8 cellular contexts compared by ENCODE assay signal in the genomic region with DNA sequence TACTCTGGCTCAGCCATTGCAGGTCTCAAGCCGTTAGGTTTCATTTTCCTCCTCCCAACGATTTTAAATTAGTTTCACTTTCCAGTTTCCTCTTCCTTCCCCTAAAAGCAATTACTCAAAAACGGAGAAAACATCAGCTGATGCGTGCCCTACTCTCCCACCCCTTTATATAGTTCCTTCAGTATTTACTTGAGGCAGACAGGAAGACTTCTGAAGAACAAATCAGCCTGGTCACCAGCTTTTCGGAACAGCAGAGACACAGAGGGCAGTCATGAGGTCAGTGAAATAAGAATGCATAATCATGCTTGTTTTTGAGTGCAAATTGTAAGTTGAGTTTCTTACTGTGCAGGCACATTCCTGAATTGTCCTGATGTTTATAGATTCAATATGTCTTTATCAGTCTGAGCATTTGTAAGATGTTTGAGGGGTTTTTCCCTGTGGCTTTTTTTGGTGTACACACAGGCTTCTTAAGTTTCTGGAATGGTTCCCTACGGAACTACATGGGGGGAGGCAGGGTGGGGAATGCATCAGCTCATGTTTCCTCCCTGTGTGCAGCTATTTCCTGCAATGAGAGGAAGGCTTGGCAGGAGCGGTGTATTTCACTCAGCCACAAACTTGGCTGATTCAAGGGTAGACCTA. TPM values are rescaled to one million over a fixed set of nuclear protein-coding genes. Genes with fewer than 3 reads are reported as not detected.
DNase-seq lines count a peak whose midpoint lies in the region; ATAC-seq, FAIRE-seq and TF ChIP-seq lines count a peak whose summit lies in the region.

A gene with protein sequence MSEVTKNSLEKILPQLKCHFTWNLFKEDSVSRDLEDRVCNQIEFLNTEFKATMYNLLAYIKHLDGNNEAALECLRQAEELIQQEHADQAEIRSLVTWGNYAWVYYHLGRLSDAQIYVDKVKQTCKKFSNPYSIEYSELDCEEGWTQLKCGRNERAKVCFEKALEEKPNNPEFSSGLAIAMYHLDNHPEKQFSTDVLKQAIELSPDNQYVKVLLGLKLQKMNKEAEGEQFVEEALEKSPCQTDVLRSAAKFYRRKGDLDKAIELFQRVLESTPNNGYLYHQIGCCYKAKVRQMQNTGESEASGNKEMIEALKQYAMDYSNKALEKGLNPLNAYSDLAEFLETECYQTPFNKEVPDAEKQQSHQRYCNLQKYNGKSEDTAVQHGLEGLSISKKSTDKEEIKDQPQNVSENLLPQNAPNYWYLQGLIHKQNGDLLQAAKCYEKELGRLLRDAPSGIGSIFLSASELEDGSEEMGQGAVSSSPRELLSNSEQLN (plus strand): TSS at position 195 of the 639 bp plus-strand sequence. CDS start 77 bp downstream, at position 272.

- H3K36me3 ChIP-seq in BLaER1 treated with 17β-estradiol and CSF1 and Interleukin-3, amounts not matched to agents 10 nM and 100 nM, result no peaks in the 10 kb centered on the region
- H3K36me3 ChIP-seq in heart left ventricle, result no peaks in the 10 kb centered on the region
- H3K36me3 ChIP-seq in pancreas, result no peaks in the 10 kb centered on the region

- peak within 1 kb of the TSS; percentile 84 to 98 (median 93) for H3K4me2 ChIP-seq in BLaER1 treated with 17β-estradiol and CSF1 and Interleukin-3, amounts not matched to agents 10 nM and 100 nM

- peaks cover 3 to 19% (median 14%) of the 10 kb centered on the region in 11 experiments; a peak in 15 of 22 replicates for H3K9me3 ChIP-seq in BLaER1 treated with 17β-estradiol and CSF1 and Interleukin-3, amounts not matched to agents 10 nM and 100 nM (replicated peaks in 1 of 11)
- H3K9me3 ChIP-seq in heart left ventricle (peaks cover 0 to 7% (median 0%) of the 10 kb centered on the region in 12 donors), pancreas (no peaks in the 10 kb centered on the region)

- DNase-seq in NCI-H526 (lab: John Stamatoyannopoulos, UW) (peak; percentile 17 to 55), heart left ventricle (peak in 4 of 5 donors; percentile 76 to 85 (median 80)), pancreas (peak in 3 of 6 donors; percentile 39 to 46 (median 42))

- no peak for FAIRE-seq in pancreas (lab: Jason Lieb, UNC)

- TF ChIP-seq POLR2A in GM19099 (IDR thresholded peaks at IDR 0.05; ENCODE audit: extremely low read depth, insufficient read length, low read depth) (peak; percentile 80), heart left ventricle (IDR thresholded peaks at IDR 0.05) (no peak)

- intact Hi-C loops in heart left ventricle (cut with DNase I), result loop anchor here in 3 of 10 donors (2.0 to 5.0 kb wide), 5 partner anchors 25 to 87 kb away; partner anchors contain the start of genes IFIT5 (in 2 of the 3) and IFIT2 (in 1 of the 3)
- intact Hi-C loops in pancreas (cut with DNase I), result no loop called here

- no peaks in the 10 kb centered on the region; a peak in 1 of 22 replicates for H4K20me1 ChIP-seq in BLaER1 treated with 17β-estradiol and CSF1 and Interleukin-3, amounts not matched to agents 10 nM and 100 nM

- TF ChIP-seq CTCF in heart left ventricle (IDR thresholded peaks at IDR 0.05) (no peak), pancreas (IDR thresholded peaks at IDR 0.05) (no peak)

- no peaks in the 10 kb centered on the region for H3K27me3 ChIP-seq in BLaER1 treated with 17β-estradiol and CSF1 and Interleukin-3, amounts not matched to agents 10 nM and 100 nM
- H3K27me3 ChIP-seq in heart left ventricle (no peaks in the 10 kb centered on the region), pancreas (no peaks in the 10 kb centered on the region)

- peak within 1 kb of the TSS; percentile 36 to 91 (median 85); a peak in 21 of 22 replicates for H3K27ac ChIP-seq in BLaER1 treated with 17β-estradiol and CSF1 and Interleukin-3, amounts not matched to agents 10 nM and 100 nM
- H3K27ac ChIP-seq in angular gyrus (ENCODE audit: low read depth, low read length), result peak within 1 kb of the TSS; percentile 98
- peak within 1 kb of the TSS; percentile 82 to 94 (median 90) for H3K27ac ChIP-seq in heart left ventricle
- H3K27ac ChIP-seq in pancreas, result peak within 1 kb of the TSS; percentile 63 to 88 (median 68)

- WGBS in heart left ventricle, 4 donors, result 10 to 23% (median 19%) methylated on average over 7 of the region's 7 CpGs
- WGBS in pancreas, 2 donors, result 0 to 4% methylated on average over 7 of the region's 7 CpGs

- H3K4me1 ChIP-seq in BLaER1 treated with 17β-estradiol and CSF1 and Interleukin-3, amounts not matched to agents 10 nM and 100 nM, result peaks cover 55 to 65% (median 58%) of the 10 kb centered on the region in 10 experiments
- peaks cover 0 to 68% (median 31%) of the 10 kb centered on the region in 12 donors for H3K4me1 ChIP-seq in heart left ventricle
- H3K4me1 ChIP-seq in pancreas, result peaks cover 0 to 15% (median 0%) of the 10 kb centered on the region in 3 donors

- H3K4me3 ChIP-seq in BLaER1 treated with 17β-estradiol and CSF1 and Interleukin-3, amounts not matched to agents 10 nM and 100 nM, result peak within 1 kb of the TSS; percentile 47 to 67 (median 56)
- H3K4me3 ChIP-seq in heart left ventricle, result peak within 1 kb of the TSS; percentile 12 to 62 (median 50)
- H3K4me3 ChIP-seq in pancreas, result peak within 1 kb of the TSS; percentile 5 to 45 (median 22)

- peak within 1 kb of the TSS; percentile 61 to 81 (median 73) for H3K9ac ChIP-seq in BLaER1 treated with 17β-estradiol and CSF1 and Interleukin-3, amounts not matched to agents 10 nM and 100 nM

- ATAC-seq in heart left ventricle (peak; percentile 91 to 95 (median 95)), pancreas (peak; percentile 73 to 87 (median 82)), GM19023 (IDR thresholded peaks at IDR 0.05; ENCODE audit: unreplicated experiment) (no peak), HG02571 (IDR thresholded peaks at IDR 0.05; ENCODE audit: unreplicated experiment) (no peak)

RNA-seq across cellular contexts. Expression of the gene that starts here (rescaled TPM):
- total RNA-seq in heart left ventricle, result 100 to 1,000 TPM in 1 of 9 donors, 10 to 100 TPM in 4, 1 to 10 TPM in 4; 4.4 to 107 (median 12.1) TPM
- polyA plus RNA-seq in heart left ventricle, result 1 to 10 TPM; 4.6 to 5.0 TPM
- total RNA-seq in pancreas, result 10 to 100 TPM in 1 of 6 donors, 1 to 10 TPM in 5; 2.3 to 11.6 (median 3.9) TPM
- 1 to 10 TPM; 2.3 to 4.6 TPM for polyA plus RNA-seq in pancreas

Comparison
In these comparisons a context has a peak if more than half of its experiments do, and no peak if none do; other contexts are left out.
1. ATAC-seq: peak in heart left ventricle (4 of 4) and pancreas (4 of 4); none in GM19023 (single experiment) and HG02571 (single experiment).
2. Peak in every context shown above with its lines, with median percentiles within 50 percentile points of each other: H3K27ac ChIP-seq and H3K4me3 ChIP-seq.